Comparison of ENCODE assay signal across 11 cellular contexts in genomic region chr13:29125934-29126424, GRCh38.
DNase-seq lines count a peak whose midpoint lies in the region; ATAC-seq and TF ChIP-seq lines count a peak whose summit lies in the region.
"Had no signal": no experiment of that assay in that cellular context is flagged by ENCODE, and none has a peak within 500 bp of the region (broad histone marks: within the 10 kb centered on the region; RNA-seq: fewer than 3 reads in every experiment).

No MANE protein-coding gene starts in this region.

- no peaks in the 10 kb centered on the region for H3K27me3 Mint-ChIP-seq in T-cell

- H3K27ac Mint-ChIP-seq in T-cell, result peak overlapping the region; percentile 65 to 93

- no peaks in the 10 kb centered on the region for H3K27me3 ChIP-seq in MG63
- H3K27me3 ChIP-seq: heart right ventricle had no signal

- peak; percentile 82 for ATAC-seq in GM19395 (IDR thresholded peaks at IDR 0.05; ENCODE audit: unreplicated experiment)
- ATAC-seq in HG03064 (IDR thresholded peaks at IDR 0.05; ENCODE audit: low read depth, unreplicated experiment), result peak; percentile 50
- peak; percentile 38 to 64 (median 58) for ATAC-seq in T-cell (replicated peaks in 1 of 4)
- ATAC-seq: heart right ventricle had no signal

- H3K4me3 ChIP-seq in GM12864 (ENCODE audit: low read depth, low read length), result no peak overlapping the region
- no peak overlapping the region for H3K4me3 ChIP-seq in MG63
- H3K4me3 ChIP-seq: heart right ventricle, SK-N-MC had no signal

- H3K9me3 Mint-ChIP-seq in T-cell, result peaks cover 0 to 5% (median 0%) of the 10 kb centered on the region in 3 donors

- H3K9me3 ChIP-seq in MG63, result no peaks in the 10 kb centered on the region
- H3K9me3 ChIP-seq: heart right ventricle had no signal

- H3K4me3 Mint-ChIP-seq in T-cell, result peak overlapping the region in 2 of 3 donors; percentile 0 to 66

- H3K36me3 Mint-ChIP-seq in T-cell, result no peaks in the 10 kb centered on the region

- DNase-seq in GM12864 (ENCODE audit: low read depth), result peak; percentile 54
- peak in 1 of 34 experiments; percentile 11 for DNase-seq in T-cell
- no peak for DNase-seq in NCI-H2171 (lab: John Stamatoyannopoulos, UW)
- no peak for DNase-seq in hepatic stellate cell (ENCODE audit: low spot score)
- DNase-seq in HCEC 1CT, result no peak
- DNase-seq in MG63, result no peak
- DNase-seq: heart right ventricle, IMR-90 had no signal

- POLR2A ChIA-PET in T-cell (lab: Charles Lee), result no interaction called here

- peaks cover 0 to 19% (median 8%) of the 10 kb centered on the region in 3 donors for H3K4me1 Mint-ChIP-seq in T-cell

- H3K36me3 ChIP-seq in MG63, result no peaks in the 10 kb centered on the region
- H3K36me3 ChIP-seq: heart right ventricle had no signal

- TF ChIP-seq CTCF in GM12864 (IDR thresholded peaks at IDR 0.05; ENCODE audit: low read depth, low read length, missing control alignments), result no peak

- CTCF ChIA-PET in T-cell (lab: Charles Lee), result no interaction called here
